20 cellular contexts compared by ENCODE assay signal in the genomic region with DNA sequence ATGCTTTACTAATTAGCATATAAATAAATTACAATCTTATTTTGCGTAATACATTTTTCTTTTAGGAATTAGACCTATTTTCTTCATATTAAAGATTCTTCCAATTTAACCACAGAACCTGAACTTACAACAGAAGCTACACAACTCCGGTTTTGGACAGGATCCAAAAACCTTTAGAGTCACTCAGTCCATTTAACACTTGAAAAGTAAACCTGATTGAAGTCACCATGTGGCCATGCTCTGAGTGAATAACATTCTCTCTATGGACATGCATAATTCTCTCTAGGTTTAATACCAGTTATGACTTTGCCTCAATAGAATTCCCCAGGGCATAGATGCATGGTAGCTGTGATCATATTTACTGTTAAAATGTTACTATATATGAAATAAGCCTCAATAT.
"Had no signal": no experiment of that assay in that cellular context is flagged by ENCODE, and none has a peak within 500 bp of the region (broad histone marks: within the 10 kb centered on the region; RNA-seq: fewer than 3 reads in every experiment).

No MANE protein-coding gene starts in this region.

- H3K27ac ChIP-seq: breast epithelium, foreskin keratinocyte, transverse colon, vagina had no signal

- DNase-seq: activated CD4-positive, alpha-beta T cell treated with anti-CD3 and anti-CD28 coated beads, Interleukin-2, amount 50 U/mL, for 4 hours; activated CD4-positive, CD25-positive, alpha-beta regulatory T cell treated with anti-CD3 and anti-CD28 coated beads, Interleukin-2, amount 50 U/mL, for 72 hours; activated naive CD4-positive, alpha-beta T cell treated with Interleukin-2 at 50 U/mL for 16 hours; activated T-cell treated with anti-CD3 and anti-CD28 coated beads for 4 hours; anterior cingulate cortex; cerebellar nuclear complex; effector memory CD8-positive, alpha-beta T cell; foreskin keratinocyte; glutamatergic neuron; left ventricle myocardium superior; mesenchymal stem cell; natural killer cell; retina; stimulated activated CD4-positive, alpha-beta T cell treated with anti-CD3 and anti-CD28 coated beads, Interleukin-15, amount 100 ng/mL, for 24 hours; stimulated activated CD4-positive, alpha-beta T cell treated with anti-CD3 and anti-CD28 coated beads, Interleukin-4, amount 100 ng/mL, for 24 hours; stimulated activated naive CD4-positive, alpha-beta T cell treated with Interleukin-2 at 50 U/mL for 16 hours; substantia nigra; transverse colon had no signal

- H3K4me1 ChIP-seq: breast epithelium, foreskin keratinocyte, transverse colon, vagina had no signal

- H3K4me3 ChIP-seq: breast epithelium, transverse colon, vagina had no signal

- H3K9me3 ChIP-seq: breast epithelium, transverse colon, vagina had no signal

- ATAC-seq: effector memory CD8-positive, alpha-beta T cell; foreskin keratinocyte; left ventricle myocardium superior; natural killer cell had no signal

- H3K36me3 ChIP-seq: breast epithelium, transverse colon, vagina had no signal

- H3K27me3 ChIP-seq: breast epithelium, foreskin keratinocyte, transverse colon, vagina had no signal
